15 cellular contexts compared by ENCODE assay signal in the genomic region with DNA sequence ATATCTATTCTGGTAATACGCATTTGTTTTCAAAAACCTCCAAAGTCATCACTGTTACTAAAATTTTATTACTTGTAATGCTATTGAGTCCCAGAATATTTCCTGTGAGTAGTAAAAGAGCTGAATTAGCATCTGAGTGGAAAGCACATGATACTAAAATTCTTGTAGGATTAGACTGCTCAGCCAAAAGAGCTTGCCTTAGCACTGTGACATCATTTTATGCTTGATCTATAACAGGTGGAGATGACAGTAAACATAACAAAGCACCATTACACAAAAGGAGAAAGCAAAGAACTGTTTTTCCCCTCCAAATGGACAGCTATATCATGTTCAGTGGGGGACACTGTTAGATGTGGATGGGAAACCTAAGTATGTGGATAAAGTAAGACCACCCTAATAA. TPM values are rescaled to one million over a fixed set of nuclear protein-coding genes. Genes with fewer than 3 reads are reported as not detected.
A peak's percentile ranks its signal among the peaks of the same experiment; 100 is the strongest.
DNase-seq lines count a peak whose midpoint lies in the region; ATAC-seq and TF ChIP-seq lines count a peak whose summit lies in the region.
"Had no signal": no experiment of that assay in that cellular context is flagged by ENCODE, and none has a peak within 500 bp of the region (broad histone marks: within the 10 kb centered on the region; RNA-seq: fewer than 3 reads in every experiment).

No MANE protein-coding gene starts in this region.

- in situ Hi-C loops in mammary epithelial cell (cut with MboI; ENCODE audit: low sequenced_read_pairs in 2 of 2), result no loop called here

- H3K9ac ChIP-seq in mammary epithelial cell (ENCODE audit: insufficient read depth, low read length) (no peak overlapping the region), mesendoderm (ENCODE audit: low read length) (no peak overlapping the region)

- H3K27ac ChIP-seq in breast epithelium, result peak overlapping the region; percentile 26 to 46
- no peak overlapping the region for H3K27ac ChIP-seq in mammary epithelial cell (ENCODE audit: insufficient read depth, low read depth, low read length)
- peak overlapping the region; percentile 68 for H3K27ac ChIP-seq in vagina
- H3K27ac ChIP-seq in CD4-positive, alpha-beta T cell (ENCODE audit: low read depth, low read length), result no peak overlapping the region
- no peak overlapping the region for H3K27ac ChIP-seq in mesendoderm (ENCODE audit: low read depth, low read length)
- no peak overlapping the region for H3K27ac ChIP-seq in substantia nigra (ENCODE audit: low read depth, low read length, poor library complexity, severe bottlenecking)
- H3K27ac ChIP-seq: tibial artery had no signal

- 100% methylated on average over 1 of the region's 1 CpG for WGBS in mammary epithelial cell (ENCODE audit: low coverage, missing lambda C conversion rate)
- no CpG with 5 or more reads among the region's 1 CpG for WGBS in mesendoderm (ENCODE audit: extremely low coverage, insufficient coverage, low lambda C conversion rate)

- H3K9me3 ChIP-seq in breast epithelium (no peaks in the 10 kb centered on the region), mammary epithelial cell (replicated peaks; ENCODE audit: insufficient read depth, low read length) (no peaks in the 10 kb centered on the region), vagina (no peaks in the 10 kb centered on the region)
- H3K9me3 ChIP-seq in CD4-positive, alpha-beta T cell (ENCODE audit: control insufficient read depth, low read length), result no peaks in the 10 kb centered on the region
- H3K9me3 ChIP-seq: heart right ventricle, tibial artery had no signal

- no peak overlapping the region for H3K23ac ChIP-seq in mesendoderm (ENCODE audit: low read length)

- no peaks in the 10 kb centered on the region for H3K36me3 Mint-ChIP-seq in activated naive CD8-positive, alpha-beta T cell treated with anti-CD3 and anti-CD28 coated beads, Interleukin-2, amount 50 U/mL, for 24 hours (ENCODE audit: low read depth)
- H3K36me3 Mint-ChIP-seq in CD4-positive, alpha-beta T cell (ENCODE audit: low read depth), result no peaks in the 10 kb centered on the region
- H3K36me3 Mint-ChIP-seq: naive B cell had no signal

- no peaks in the 10 kb centered on the region for H3K36me3 ChIP-seq in breast epithelium
- no peaks in the 10 kb centered on the region for H3K36me3 ChIP-seq in mammary epithelial cell (ENCODE audit: insufficient read depth, low read length)
- no peaks in the 10 kb centered on the region for H3K36me3 ChIP-seq in vagina
- no peaks in the 10 kb centered on the region for H3K36me3 ChIP-seq in mesendoderm (ENCODE audit: control insufficient read depth, insufficient read depth, low read length)
- H3K36me3 ChIP-seq: heart right ventricle, tibial artery had no signal

- no peak overlapping the region for H4K5ac ChIP-seq in mesendoderm (ENCODE audit: low read length)

- dilution Hi-C loops in mammary epithelial cell (cut with HindIII; ENCODE audit: low sequenced_read_pairs), result no loop called here

- no peaks in the 10 kb centered on the region for H3K4me1 ChIP-seq in breast epithelium
- H3K4me1 ChIP-seq in mammary epithelial cell (ENCODE audit: insufficient read depth, low read length), result peaks cover 12% of the 10 kb centered on the region
- peaks cover 9% of the 10 kb centered on the region for H3K4me1 ChIP-seq in vagina
- H3K4me1 ChIP-seq in mesendoderm (ENCODE audit: control insufficient read depth, low read depth, low read length), result no peaks in the 10 kb centered on the region

- H2BK5ac ChIP-seq in mesendoderm (ENCODE audit: low read length), result no peak overlapping the region

- no peak for TF ChIP-seq POLR2A in breast epithelium (IDR thresholded peaks at IDR 0.05)
- no peak for TF ChIP-seq POLR2A in vagina (IDR thresholded peaks at IDR 0.05)

- H2BK120ac ChIP-seq in mesendoderm (ENCODE audit: low read depth, low read length), result no peak overlapping the region

- no peaks in the 10 kb centered on the region for H3K27me3 Mint-ChIP-seq in activated naive CD8-positive, alpha-beta T cell treated with anti-CD3 and anti-CD28 coated beads, Interleukin-2, amount 50 U/mL, for 24 hours
- peaks cover 6% of the 10 kb centered on the region for H3K27me3 Mint-ChIP-seq in CD4-positive, alpha-beta T cell
- H3K27me3 Mint-ChIP-seq: naive B cell had no signal

- no peaks in the 10 kb centered on the region for H3K9me3 Mint-ChIP-seq in activated naive CD8-positive, alpha-beta T cell treated with anti-CD3 and anti-CD28 coated beads, Interleukin-2, amount 50 U/mL, for 24 hours
- no peaks in the 10 kb centered on the region for H3K9me3 Mint-ChIP-seq in CD4-positive, alpha-beta T cell
- H3K9me3 Mint-ChIP-seq: naive B cell had no signal

- no peaks in the 10 kb centered on the region for H3K79me1 ChIP-seq in mesendoderm (ENCODE audit: low read length)

- peaks cover 55% of the 10 kb centered on the region for H3K4me1 Mint-ChIP-seq in activated naive CD8-positive, alpha-beta T cell treated with anti-CD3 and anti-CD28 coated beads, Interleukin-2, amount 50 U/mL, for 24 hours
- H3K4me1 Mint-ChIP-seq in CD4-positive, alpha-beta T cell (ENCODE audit: low read depth), result peaks cover 7% of the 10 kb centered on the region

- H3K4me2 ChIP-seq in mammary epithelial cell (ENCODE audit: insufficient read depth, low read depth, low read length) (no peak overlapping the region), mesendoderm (ENCODE audit: low read length) (no peak overlapping the region)

- no peak overlapping the region for H4K8ac ChIP-seq in mesendoderm (ENCODE audit: low read depth, low read length)

- intact Hi-C loops in breast epithelium (cut with DNase I; ENCODE audit: low total_unique reads) (no loop called here), mammary epithelial cell (cut with micrococcal nuclease) (no loop called here), vagina (cut with DNase I) (no loop called here)
- intact Hi-C loops in CD4-positive, alpha-beta T cell (cut with DNase I, micrococcal nuclease), result no loop called here

- H3K79me2 ChIP-seq in mammary epithelial cell (ENCODE audit: insufficient read depth, low read length) (no peaks in the 10 kb centered on the region), mesendoderm (ENCODE audit: control insufficient read depth, insufficient read depth, low read length) (no peaks in the 10 kb centered on the region)

- H2AFZ ChIP-seq in mammary epithelial cell (ENCODE audit: low read depth, low read length), result no peak overlapping the region

- H3K4me3 Mint-ChIP-seq in activated naive CD8-positive, alpha-beta T cell treated with anti-CD3 and anti-CD28 coated beads, Interleukin-2, amount 50 U/mL, for 24 hours, result no peak overlapping the region
- H3K4me3 Mint-ChIP-seq in CD4-positive, alpha-beta T cell, result no peak overlapping the region

- no peaks in the 10 kb centered on the region for H3K27me3 ChIP-seq in breast epithelium
- H3K27me3 ChIP-seq in mammary epithelial cell (ENCODE audit: insufficient read depth, low read length), result no peaks in the 10 kb centered on the region
- no peaks in the 10 kb centered on the region for H3K27me3 ChIP-seq in vagina
- H3K27me3 ChIP-seq in CD4-positive, alpha-beta T cell (ENCODE audit: control insufficient read depth, insufficient read depth, low read length), result peaks cover 4% of the 10 kb centered on the region
- H3K27me3 ChIP-seq in mesendoderm (ENCODE audit: insufficient read depth, low read length, poor library complexity), result no peaks in the 10 kb centered on the region
- H3K27me3 ChIP-seq: heart right ventricle, tibial artery had no signal

- ATAC-seq in activated naive CD8-positive, alpha-beta T cell treated with anti-CD3 and anti-CD28 coated beads, Interleukin-2, amount 50 U/mL, for 24 hours, result no peak
- ATAC-seq in CD4-positive, alpha-beta T cell (ENCODE audit: poor library complexity), result no peak
- ATAC-seq: left cardiac atrium had no signal

- no peak overlapping the region for H3K4ac ChIP-seq in mesendoderm (ENCODE audit: low read depth, low read length)

- H4K20me1 ChIP-seq in mammary epithelial cell (ENCODE audit: insufficient read depth, low read length), result no peaks in the 10 kb centered on the region

- CTCF ChIA-PET in mammary epithelial cell (lab: Charles Lee; ENCODE audit: low non-redundant PET), result interaction anchor here (0.6 kb wide), 1 partner anchor 136 kb away, joined by 7 read pairs; no protein-coding TSS in a partner anchor
- CTCF ChIA-PET in CD4-positive, alpha-beta T cell (lab: Charles Lee), result no interaction called here

- no peak overlapping the region for H2BK15ac ChIP-seq in mesendoderm (replicated peaks; ENCODE audit: low read depth)

- TF ChIP-seq CTCF in breast epithelium (IDR thresholded peaks at IDR 0.05) (no peak), mammary epithelial cell (conservative IDR thresholded peaks at IDR 0.05 in 1 of 2, IDR thresholded peaks at IDR 0.05 in 1 of 2; ENCODE audit: extremely low read depth in 1 of 2, insufficient read depth in 1 of 2, low read depth in 1 of 2, low read length in 2 of 2) (no peak), vagina (IDR thresholded peaks at IDR 0.05) (no peak)
- TF ChIP-seq CTCF in CD4-positive, alpha-beta T cell (IDR thresholded peaks at IDR 0.05), result no peak

- H2AK5ac ChIP-seq in mesendoderm (ENCODE audit: low read length), result no peak overlapping the region

- no peak overlapping the region for H3K56ac ChIP-seq in mesendoderm (ENCODE audit: low read length)

- POLR2A ChIA-PET in CD4-positive, alpha-beta T cell (lab: Charles Lee), result no interaction called here

- H3K18ac ChIP-seq in mesendoderm (ENCODE audit: low read length), result no peak overlapping the region

- H3K4me3 ChIP-seq in breast epithelium, result no peak overlapping the region
- no peak overlapping the region for H3K4me3 ChIP-seq in mammary epithelial cell (replicated peaks in 1 of 3; ENCODE audit: insufficient read depth in 1 of 3, low read depth in 2 of 3, low read length in 3 of 3)
- H3K4me3 ChIP-seq in vagina, result no peak overlapping the region
- no peak overlapping the region for H3K4me3 ChIP-seq in mesendoderm (ENCODE audit: low read length)
- H3K4me3 ChIP-seq: heart right ventricle, tibial artery had no signal

- no TSS peak for BruUV-seq in mammary epithelial cell (replicated peaks; lab: Mats Ljungman, UMichigan)

- H3K27ac Mint-ChIP-seq in activated naive CD8-positive, alpha-beta T cell treated with anti-CD3 and anti-CD28 coated beads, Interleukin-2, amount 50 U/mL, for 24 hours, result peak overlapping the region; percentile 89
- no peak overlapping the region for H3K27ac Mint-ChIP-seq in CD4-positive, alpha-beta T cell

- no peak for DNase-seq in breast epithelium (ENCODE audit: low spot score in 2 of 2)
- no peak for DNase-seq in mammary epithelial cell
- DNase-seq in activated naive CD8-positive, alpha-beta T cell treated with anti-CD3 and anti-CD28 coated beads, Interleukin-2, amount 50 U/mL, for 24 hours, result no peak
- peak; percentile 46 for DNase-seq in kidney tubule cell (ENCODE audit: low spot score)
- DNase-seq in vagina (ENCODE audit: extremely low spot score in 2 of 2), result no peak
- no peak for DNase-seq in CD4-positive, alpha-beta T cell
- DNase-seq in mesendoderm, result no peak
- no peak for DNase-seq in substantia nigra (lab: John Stamatoyannopoulos, UW)
- DNase-seq: activated CD8-positive, alpha-beta memory T cell treated with anti-CD3 and anti-CD28 coated beads, Interleukin-2, amount 50 U/mL, for 4 hours; heart right ventricle; left cardiac atrium; naive B cell; NCI-H2029; NCI-H526 treated with DMSO at 0.1 percent for 48 hours; tibial artery had no signal

RNA-seq across cellular contexts. Expression of a gene that starts 5.8 kb away (rescaled TPM):
- total RNA-seq in breast epithelium, result 10 to 100 TPM; 28.8 to 46.9 (median 35.4) TPM
- 1 to 10 TPM; 5.7 to 6.2 TPM for total RNA-seq in mammary epithelial cell
- 1.7 TPM for polyA plus RNA-seq in mammary epithelial cell
- polyA minus RNA-seq in mammary epithelial cell, result 11.4 TPM
- total RNA-seq in vagina, result 25.8 TPM
- total RNA-seq in CD4-positive, alpha-beta T cell, result 1 to 10 TPM; 7.2 to 7.5 TPM
- polyA plus RNA-seq in mesendoderm (2013, experiment 1 of 2), result 2.2 TPM
- polyA plus RNA-seq in mesendoderm (2013, experiment 2 of 2), result 1.7 TPM

Comparison
In these comparisons a context has a peak if more than half of its experiments do, and no peak if none do; other contexts are left out.
1. H3K27ac ChIP-seq: peak in breast epithelium (2 of 2) and vagina (single experiment); none in mammary epithelial cell (single experiment), CD4-positive, alpha-beta T cell (single experiment), mesendoderm (single experiment) and substantia nigra (single experiment).